26 cellular contexts compared by ENCODE assay signal in genomic region chr3:137295336-137295735, GRCh38.
"Had no signal": no experiment of that assay in that cellular context is flagged by ENCODE, and none has a peak within 500 bp of the region (broad histone marks: within the 10 kb centered on the region; RNA-seq: fewer than 3 reads in every experiment).

No MANE protein-coding gene starts in this region.

- H3K4me1 Mint-ChIP-seq: natural killer cell; stimulated activated effector memory CD8-positive, alpha-beta T cell treated with anti-CD3 and anti-CD28 coated beads, Interleukin-12 subunit alpha, Interleukin-12 subunit beta, amount 100 ng/mL, for 72 hours; stimulated activated naive B cell treated with anti-CD40 and anti-IgM and Interleukin-4, amounts not matched to agents 10 μg/mL and 1 μg/mL and 100 μg/mL, for 72 hours had no signal

- H3K36me3 Mint-ChIP-seq: natural killer cell; neural progenitor cell; stimulated activated effector memory CD8-positive, alpha-beta T cell treated with anti-CD3 and anti-CD28 coated beads, Interleukin-12 subunit alpha, Interleukin-12 subunit beta, amount 100 ng/mL, for 72 hours; stimulated activated naive B cell treated with anti-CD40 and anti-IgM and Interleukin-4, amounts not matched to agents 10 μg/mL and 1 μg/mL and 100 μg/mL, for 72 hours had no signal

- H3K4me3 Mint-ChIP-seq: natural killer cell; nephron; neural progenitor cell; stimulated activated effector memory CD8-positive, alpha-beta T cell treated with anti-CD3 and anti-CD28 coated beads, Interleukin-12 subunit alpha, Interleukin-12 subunit beta, amount 100 ng/mL, for 72 hours; stimulated activated naive B cell treated with anti-CD40 and anti-IgM and Interleukin-4, amounts not matched to agents 10 μg/mL and 1 μg/mL and 100 μg/mL, for 72 hours; stimulated activated naive CD8-positive, alpha-beta T cell treated with anti-CD3 and anti-CD28 coated beads, Interleukin-15, Interleukin-2, amounts not matched to agents 100 ng/mL and 50 ng/mL, for 24 hours had no signal

- H3K27me3 Mint-ChIP-seq: stimulated activated naive B cell treated with anti-CD40 and anti-IgM and Interleukin-4, amounts not matched to agents 10 μg/mL and 1 μg/mL and 100 μg/mL, for 72 hours had no signal

- H2AFZ ChIP-seq: neural progenitor cell had no signal

- H3K4me1 ChIP-seq: pancreas, psoas muscle, right lobe of liver, sigmoid colon, stomach, thyroid gland, tibial nerve, upper lobe of left lung, vagina had no signal

- H3K9ac ChIP-seq: neural progenitor cell had no signal

- H3K4me3 ChIP-seq: neural progenitor cell, pancreas, psoas muscle, right lobe of liver, sigmoid colon, stomach, thoracic aorta, thyroid gland, tibial nerve, upper lobe of left lung, vagina had no signal

- H3K27me3 ChIP-seq: neutrophil, right lobe of liver, sigmoid colon, thyroid gland, tibial nerve, upper lobe of left lung, vagina had no signal

- H3K27ac Mint-ChIP-seq: natural killer cell; stimulated activated effector memory CD8-positive, alpha-beta T cell treated with anti-CD3 and anti-CD28 coated beads, Interleukin-12 subunit alpha, Interleukin-12 subunit beta, amount 100 ng/mL, for 72 hours; stimulated activated naive B cell treated with anti-CD40 and anti-IgM and Interleukin-4, amounts not matched to agents 10 μg/mL and 1 μg/mL and 100 μg/mL, for 72 hours; stimulated activated naive CD8-positive, alpha-beta T cell treated with anti-CD3 and anti-CD28 coated beads, Interleukin-15, Interleukin-2, amounts not matched to agents 100 ng/mL and 50 ng/mL, for 24 hours had no signal

- H3K9me3 Mint-ChIP-seq: nephron; neural progenitor cell; stimulated activated naive B cell treated with anti-CD40 and anti-IgM and Interleukin-4, amounts not matched to agents 10 μg/mL and 1 μg/mL and 100 μg/mL, for 72 hours; stimulated activated naive CD8-positive, alpha-beta T cell treated with anti-CD3 and anti-CD28 coated beads, Interleukin-15, Interleukin-2, amounts not matched to agents 100 ng/mL and 50 ng/mL, for 24 hours had no signal

- ATAC-seq: natural killer cell; pancreas; psoas muscle; right cardiac atrium; right lobe of liver; stimulated activated effector memory CD8-positive, alpha-beta T cell treated with anti-CD3 and anti-CD28 coated beads, Interleukin-12 subunit alpha, Interleukin-12 subunit beta, amount 100 ng/mL, for 72 hours; stimulated activated naive B cell treated with anti-CD40 and anti-IgM and Interleukin-4, amounts not matched to agents 10 μg/mL and 1 μg/mL and 100 μg/mL, for 72 hours had no signal

- H3K9me3 ChIP-seq: neutrophil, pancreas, psoas muscle, right lobe of liver, sigmoid colon, stomach, thoracic aorta, thyroid gland, tibial nerve, upper lobe of left lung, vagina had no signal

- H3K27ac ChIP-seq: neural progenitor cell, neutrophil, pancreas, psoas muscle, right lobe of liver, sigmoid colon, stomach, thoracic aorta, thyroid gland, tibial nerve, upper lobe of left lung, vagina had no signal

- DNase-seq: natural killer cell; nucleus accumbens; pancreas; psoas muscle; right cardiac atrium; right lobe of liver; sigmoid colon; small intestine; stimulated activated CD4-positive, alpha-beta T cell treated with anti-CD3 and anti-CD28 coated beads, Interleukin-15, amount 100 ng/mL, for 24 hours; stimulated activated CD4-positive, alpha-beta T cell treated with anti-CD3 and anti-CD28 coated beads, Interleukin-2, amount 100 ng/mL, for 24 hours; stimulated activated CD4-positive, alpha-beta T cell treated with anti-CD3 and anti-CD28 coated beads, Interleukin-2, amount 100 ng/mL, for 48 hours; stimulated activated CD4-positive, alpha-beta T cell treated with anti-CD3 and anti-CD28 coated beads, Interleukin-4, amount 100 ng/mL, for 24 hours; stimulated activated naive B cell treated with anti-CD40 and anti-IgM and Interleukin-4, amounts not matched to agents 10 μg/mL and 1 μg/mL and 100 μg/mL, for 72 hours; stimulated activated naive CD4-positive, alpha-beta T cell treated with Interleukin-2 at 50 U/mL for 16 hours; stomach; thyroid gland; trophoblast cell; upper lobe of left lung had no signal

- H3K36me3 ChIP-seq: neural progenitor cell, neutrophil, pancreas, right lobe of liver, sigmoid colon, stomach, thoracic aorta, thyroid gland, tibial nerve, upper lobe of left lung, vagina had no signal
